In genomic region chr4:98639523-98639922, GRCh38 we compare ENCODE assay signal across 12 cellular contexts. TPM values are rescaled to one million over a fixed set of nuclear protein-coding genes. Genes with fewer than 3 reads are reported as not detected.
A peak's percentile ranks its signal among the peaks of the same experiment; 100 is the strongest.
DNase-seq lines count a peak whose midpoint lies in the region; ATAC-seq, FAIRE-seq and TF ChIP-seq lines count a peak whose summit lies in the region.
"Had no signal": no experiment of that assay in that cellular context is flagged by ENCODE, and none has a peak within 500 bp of the region (broad histone marks: within the 10 kb centered on the region; RNA-seq: fewer than 3 reads in every experiment).

No MANE protein-coding gene starts in this region.

- H3K4me1 ChIP-seq in ascending aorta: no peaks in the 10 kb centered on the region
- H3K4me1 ChIP-seq: left ventricle myocardium inferior had no signal

- no peaks in the 10 kb centered on the region for H3K9me3 ChIP-seq in ascending aorta
- H3K9me3 ChIP-seq: left ventricle myocardium inferior had no signal

- peak; percentile 67 for ATAC-seq in HG02852 (IDR thresholded peaks at IDR 0.05; ENCODE audit: unreplicated experiment)
- peak; percentile 33 for ATAC-seq in SK-N-SH treated with all-trans-retinoic acid at 6 μM for 48 hours
- ATAC-seq in natural killer cell: peak; percentile 63 to 87 (median 74)

- peaks cover 30 to 36% of the 10 kb centered on the region in 2 donors for H3K4me1 Mint-ChIP-seq in natural killer cell

- H3K27me3 Mint-ChIP-seq in natural killer cell (ENCODE audit: low read depth in 2 of 2): no peaks in the 10 kb centered on the region

- H3K27me3 ChIP-seq in ascending aorta: no peaks in the 10 kb centered on the region

- intact Hi-C loops in natural killer cell (cut with micrococcal nuclease) (no loop called here), ascending aorta (cut with DNase I) (no loop called here)

- H3K36me3 ChIP-seq in ascending aorta: no peaks in the 10 kb centered on the region
- H3K36me3 ChIP-seq: left ventricle myocardium inferior had no signal

- DNase-seq in GM19239 (ENCODE audit: insufficient read length, low spot score): no peak
- DNase-seq in natural killer cell: no peak
- no peak for DNase-seq in NCI-H2081 treated with DMSO at 0.1 percent for 48 hours (lab: John Stamatoyannopoulos, UW)
- DNase-seq in COR-L47 (lab: John Stamatoyannopoulos, UW): no peak
- DNase-seq in NCI-H82 treated with DMSO at 0.1 percent for 48 hours (lab: John Stamatoyannopoulos, UW; ENCODE audit: unreplicated experiment): no peak
- no peak for DNase-seq in ascending aorta (ENCODE audit: low spot score in 2 of 2)
- DNase-seq: dermis blood vessel endothelial cell, left ventricle myocardium inferior, NCI-H1694 treated with DMSO at 0.1 percent for 48 hours had no signal

- no peaks in the 10 kb centered on the region for H3K36me3 Mint-ChIP-seq in natural killer cell

- H3K27ac Mint-ChIP-seq in natural killer cell: peak overlapping the region; percentile 86 to 92

- peak overlapping the region; percentile 87 for H3K4me3 Mint-ChIP-seq in natural killer cell

- H3K9me3 Mint-ChIP-seq in natural killer cell: peaks cover 0 to 2% of the 10 kb centered on the region in 2 donors

- H3K27ac ChIP-seq in ascending aorta: no peak overlapping the region
- H3K27ac ChIP-seq: left ventricle myocardium inferior, VCaP had no signal

- FAIRE-seq in GM19239 (lab: Jason Lieb, UNC): peak; percentile 80

- H3K4me3 ChIP-seq in ascending aorta: no peak overlapping the region
- H3K4me3 ChIP-seq: left ventricle myocardium inferior had no signal

- TF ChIP-seq CTCF in natural killer cell (IDR thresholded peaks at IDR 0.05): no peak
- TF ChIP-seq CTCF in ascending aorta (IDR thresholded peaks at IDR 0.05): no peak

TF ChIP-seq in SK-N-SH treated with all-trans-retinoic acid at 6 μM for 48 hours, 23 proteins besides CTCF, POLR2A, EP300 and RAD21:
- TF ChIP-seq OSR1 (CRISPR knock-in tag; IDR thresholded peaks at IDR 0.05) (no peak), GLIS3 (CRISPR knock-in tag; IDR thresholded peaks at IDR 0.05) (no peak), ZFP30 (CRISPR knock-in tag; IDR thresholded peaks at IDR 0.05) (no peak), POU6F1 (CRISPR knock-in tag; IDR thresholded peaks at IDR 0.05; ENCODE audit: borderline replicate concordance, low read depth) (no peak), TCF4 (CRISPR knock-in tag; IDR thresholded peaks at IDR 0.05; ENCODE audit: borderline replicate concordance) (no peak), ZNF70 (CRISPR knock-in tag; IDR thresholded peaks at IDR 0.05) (no peak)
TF ChIP-seq in SK-N-SH treated with all-trans-retinoic acid at 6 μM for 48 hours: peak in this region for 0.

RNA-seq across cellular contexts. Expression of gene TSPAN5, which starts 18.9 kb away (rescaled TPM):
- 10 to 100 TPM in 2 of 3 donors, 1 to 10 TPM in 1; 6.8 to 13.7 (median 11.4) TPM for total RNA-seq in natural killer cell
- total RNA-seq in ascending aorta: 5.2 TPM
